ENCODE assay signal across 11 cellular contexts in the genomic region with DNA sequence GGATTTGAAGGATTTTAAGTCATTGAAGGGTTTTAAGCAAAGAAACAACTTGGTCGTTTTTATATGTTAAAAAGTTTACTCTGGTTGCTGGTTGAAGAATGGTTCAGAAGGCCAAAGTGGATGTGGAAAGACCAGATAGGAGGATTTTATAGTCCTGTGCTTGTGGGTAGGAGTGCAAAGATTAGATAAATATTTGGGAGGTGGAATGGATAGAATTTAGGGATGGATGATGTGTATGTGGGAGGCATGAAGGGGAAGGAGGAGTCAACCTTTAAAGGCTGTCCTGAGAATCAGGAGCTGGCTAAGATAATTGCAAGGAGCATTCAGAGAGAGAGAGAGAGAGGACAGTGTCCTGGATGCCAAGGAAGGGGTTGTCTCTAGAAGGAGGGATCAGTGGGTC.
DNase-seq lines count a peak whose midpoint lies in the region; ATAC-seq and TF ChIP-seq lines count a peak whose summit lies in the region.
"Had no signal": no experiment of that assay in that cellular context is flagged by ENCODE, and none has a peak within 500 bp of the region (broad histone marks: within the 10 kb centered on the region; RNA-seq: fewer than 3 reads in every experiment).

No MANE protein-coding gene starts in this region.

- DNase-seq in NCI-H226 (peak; percentile 22), fibroblast of villous mesenchyme (ENCODE audit: low read depth) (peak; percentile 77), foreskin fibroblast (no peak), NCI-H748 treated with DMSO at 0.1 percent for 48 hours (lab: John Stamatoyannopoulos, UW) (no peak), glutamatergic neuron (no peak)
- DNase-seq: Caco-2; CD8-positive, alpha-beta memory T cell; DMS53 had no signal

- H3K4me3 Mint-ChIP-seq in stimulated activated memory B cell treated with anti-CD40 and anti-IgM and Interleukin-4, amounts not matched to agents 10 μg/mL and 1 μg/mL and 100 μg/mL, for 72 hours: no peak overlapping the region
- no peak overlapping the region for H3K4me3 Mint-ChIP-seq in glutamatergic neuron (ENCODE audit: unreplicated experiment)
- H3K4me3 Mint-ChIP-seq: CD8-positive, alpha-beta memory T cell had no signal

- H3K4me1 Mint-ChIP-seq in stimulated activated memory B cell treated with anti-CD40 and anti-IgM and Interleukin-4, amounts not matched to agents 10 μg/mL and 1 μg/mL and 100 μg/mL, for 72 hours: peaks cover 10% of the 10 kb centered on the region
- no peaks in the 10 kb centered on the region for H3K4me1 Mint-ChIP-seq in glutamatergic neuron (ENCODE audit: low read depth, unreplicated experiment)
- H3K4me1 Mint-ChIP-seq: CD8-positive, alpha-beta memory T cell had no signal

- no peak for ATAC-seq in stimulated activated memory B cell treated with anti-CD40 and anti-IgM and Interleukin-4, amounts not matched to agents 10 μg/mL and 1 μg/mL and 100 μg/mL, for 72 hours
- ATAC-seq: A549 had no signal

- no peaks in the 10 kb centered on the region for H3K9me3 Mint-ChIP-seq in stimulated activated memory B cell treated with anti-CD40 and anti-IgM and Interleukin-4, amounts not matched to agents 10 μg/mL and 1 μg/mL and 100 μg/mL, for 72 hours
- H3K9me3 Mint-ChIP-seq in glutamatergic neuron (ENCODE audit: unreplicated experiment): no peaks in the 10 kb centered on the region
- H3K9me3 Mint-ChIP-seq: CD8-positive, alpha-beta memory T cell had no signal

- no peak for TF ChIP-seq CTCF in fibroblast of villous mesenchyme (IDR thresholded peaks at IDR 0.05; ENCODE audit: insufficient read depth, low read depth, low read length)
- no peak for TF ChIP-seq CTCF in foreskin fibroblast (IDR thresholded peaks at IDR 0.05; ENCODE audit: low read depth, low read length)
- no peak for TF ChIP-seq CTCF in glutamatergic neuron (IDR thresholded peaks at IDR 0.05; ENCODE audit: partially characterized antibody, unreplicated experiment)

- H3K27me3 Mint-ChIP-seq in stimulated activated memory B cell treated with anti-CD40 and anti-IgM and Interleukin-4, amounts not matched to agents 10 μg/mL and 1 μg/mL and 100 μg/mL, for 72 hours: peaks cover 18% of the 10 kb centered on the region
- peaks cover 3% of the 10 kb centered on the region for H3K27me3 Mint-ChIP-seq in glutamatergic neuron (ENCODE audit: unreplicated experiment)

- peaks cover 12% of the 10 kb centered on the region for H3K36me3 Mint-ChIP-seq in stimulated activated memory B cell treated with anti-CD40 and anti-IgM and Interleukin-4, amounts not matched to agents 10 μg/mL and 1 μg/mL and 100 μg/mL, for 72 hours
- H3K36me3 Mint-ChIP-seq in glutamatergic neuron (ENCODE audit: unreplicated experiment): no peaks in the 10 kb centered on the region
- H3K36me3 Mint-ChIP-seq: CD14-positive monocyte; CD8-positive, alpha-beta memory T cell had no signal

- no peak overlapping the region for H3K4me3 ChIP-seq in fibroblast of villous mesenchyme (ENCODE audit: low read depth, low read length)
- H3K4me3 ChIP-seq in foreskin fibroblast (ENCODE audit: low read depth in 1 of 2, low read length in 2 of 2): no peak overlapping the region
- H3K4me3 ChIP-seq: A549 had no signal

- peak overlapping the region; percentile 1 for H3K27ac Mint-ChIP-seq in stimulated activated memory B cell treated with anti-CD40 and anti-IgM and Interleukin-4, amounts not matched to agents 10 μg/mL and 1 μg/mL and 100 μg/mL, for 72 hours
- no peak overlapping the region for H3K27ac Mint-ChIP-seq in glutamatergic neuron (ENCODE audit: unreplicated experiment)
- H3K27ac Mint-ChIP-seq: CD14-positive monocyte; CD8-positive, alpha-beta memory T cell had no signal

Comparison
In these comparisons a context has a peak if more than half of its experiments do, and no peak if none do; other contexts are left out.
1. DNase-seq: peak in NCI-H226 (single experiment) and fibroblast of villous mesenchyme (single experiment); none in foreskin fibroblast (0 of 2), NCI-H748 treated with DMSO at 0.1 percent for 48 hours (single experiment) and glutamatergic neuron (single experiment).